ENCODE assay signal across 1 cellular context in the genomic region with DNA sequence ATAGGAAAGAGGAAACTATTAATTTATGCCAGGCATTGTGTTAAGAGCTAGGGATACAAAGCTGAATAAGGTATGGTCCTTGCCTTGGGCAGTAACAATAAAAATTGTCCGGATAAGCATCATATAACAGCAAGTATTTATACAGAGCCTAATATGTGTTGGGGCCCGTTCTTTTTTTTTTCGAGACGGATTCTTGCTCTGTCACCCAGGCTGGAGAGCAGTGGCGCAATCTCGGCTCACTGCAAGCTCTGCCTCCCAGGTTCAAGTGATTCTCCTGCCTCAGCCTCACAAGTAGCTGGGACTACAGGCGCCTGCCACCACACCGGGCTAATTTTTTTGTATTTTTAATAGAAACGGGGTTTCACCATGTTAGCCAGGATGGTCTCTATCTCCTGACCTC. TPM values are rescaled to one million over a fixed set of nuclear protein-coding genes. Genes with fewer than 3 reads are reported as not detected.
"Had no signal": no experiment of that assay in that cellular context is flagged by ENCODE, and none has a peak within 500 bp of the region (broad histone marks: within the 10 kb centered on the region; RNA-seq: fewer than 3 reads in every experiment).

No MANE protein-coding gene starts in this region.

RNA-seq across cellular contexts. Expression of a gene that starts 22.2 kb away (rescaled TPM):
- polyA plus RNA-seq: GM12878 had no signal
